In the genomic region with DNA sequence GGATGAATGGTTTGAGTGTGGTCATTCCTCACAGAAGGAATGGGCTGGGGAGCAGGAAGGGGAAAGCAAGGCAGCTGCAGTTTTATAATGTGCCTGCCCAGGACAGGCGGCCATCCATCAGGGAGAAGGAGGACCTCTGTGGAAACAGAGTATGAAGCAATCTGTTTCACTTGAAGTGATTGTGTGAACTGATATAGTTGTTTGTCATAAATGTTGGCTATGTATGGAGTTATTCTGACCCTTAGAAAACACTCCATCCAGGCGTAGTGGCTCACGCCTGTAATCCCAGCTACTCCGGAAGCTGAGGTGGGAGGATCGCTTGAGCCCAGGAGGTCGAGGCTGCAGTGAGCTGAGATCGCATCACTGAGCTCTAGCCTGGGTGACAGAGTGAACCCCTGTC, we compare ENCODE assay signal across 20 cellular contexts. TPM values are rescaled to one million over a fixed set of nuclear protein-coding genes. Genes with fewer than 3 reads are reported as not detected.
A peak's percentile ranks its signal among the peaks of the same experiment; 100 is the strongest.
DNase-seq lines count a peak whose midpoint lies in the region; ATAC-seq, FAIRE-seq and TF ChIP-seq lines count a peak whose summit lies in the region.
"Had no signal": no experiment of that assay in that cellular context is flagged by ENCODE, and none has a peak within 500 bp of the region (broad histone marks: within the 10 kb centered on the region; RNA-seq: fewer than 3 reads in every experiment).

No MANE protein-coding gene starts in this region.

- H3K9me3 ChIP-seq in A549 (no peaks in the 10 kb centered on the region), neural progenitor cell (ENCODE audit: low read depth) (no peaks in the 10 kb centered on the region)
- no peaks in the 10 kb centered on the region for H3K9me3 ChIP-seq in CD4-positive, CD25-positive, alpha-beta regulatory T cell (ENCODE audit: control insufficient read depth in 2 of 2, low read length in 2 of 2)
- H3K9me3 ChIP-seq: HAP-1 had no signal

- no peak for TF ChIP-seq CTCF in A549 (IDR thresholded peaks at IDR 0.05)
- TF ChIP-seq CTCF in choroid plexus epithelial cell (conservative IDR thresholded peaks at IDR 0.05; ENCODE audit: low read depth, low read length): no peak
- TF ChIP-seq CTCF in neural progenitor cell (IDR thresholded peaks at IDR 0.05): no peak

- peak overlapping the region in 2 of 3 donors; percentile 9 to 77 for H3K27ac Mint-ChIP-seq in CD4-positive, CD25-positive, alpha-beta regulatory T cell
- peak overlapping the region; percentile 93 for H3K27ac Mint-ChIP-seq in neural progenitor cell
- H3K27ac Mint-ChIP-seq: CD4-positive, alpha-beta T cell had no signal

- CTCF ChIA-PET in A549 (lab: Yijun Ruan, JAX): interaction anchor here (1.4 to 4.3 kb wide), 14 partner anchors 10 to 409 kb away, joined by 3 to 66 read pairs (median 17); a partner anchor contains a TSS

- no peak for DNase-seq in A549 (ENCODE audit: low read depth in 1 of 2, low spot score in 1 of 2)
- no peak for DNase-seq in CD4-positive, CD25-positive, alpha-beta regulatory T cell
- peak; percentile 22 for DNase-seq in choroid plexus epithelial cell (ENCODE audit: low read depth)
- no peak for DNase-seq in neural progenitor cell (ENCODE audit: low spot score)
- no peak for DNase-seq in NCI-H2029 treated with DMSO at 0.1 percent for 48 hours (lab: John Stamatoyannopoulos, UW)
- DNase-seq in stimulated activated naive CD4-positive, alpha-beta T cell treated with Interleukin-2 at 50 U/mL for 16 hours (lab: John Stamatoyannopoulos, UW): no peak
- no peak for DNase-seq in head of caudate nucleus
- DNase-seq in SHP77 treated with DMSO at 0.1 percent for 48 hours (lab: John Stamatoyannopoulos, UW): no peak
- DNase-seq: CD4-positive, alpha-beta T cell; DMS53; Kasumi-1; NCI-H1105 treated with DMSO at 0.1 percent for 48 hours; NCI-H1930; NCI-H2171; NCI-H446; NCI-H69; NK-92 treated with Interleukin-12 subunit alpha and Interleukin-12 subunit beta, amount 100 ng/mL, for 24 hours; OCI-M1 had no signal

- H3K36me3 Mint-ChIP-seq in CD4-positive, CD25-positive, alpha-beta regulatory T cell: no peaks in the 10 kb centered on the region
- no peaks in the 10 kb centered on the region for H3K36me3 Mint-ChIP-seq in neural progenitor cell

- H3K4me1 ChIP-seq in A549: peaks cover 42% of the 10 kb centered on the region
- H3K4me1 ChIP-seq in CD4-positive, CD25-positive, alpha-beta regulatory T cell (ENCODE audit: control insufficient read depth, insufficient read depth, low read length, poor library complexity, severe bottlenecking): no peaks in the 10 kb centered on the region
- peaks cover 11% of the 10 kb centered on the region for H3K4me1 ChIP-seq in neural progenitor cell
- H3K4me1 ChIP-seq: HAP-1 had no signal

- H3K9ac ChIP-seq in neural progenitor cell: no peak overlapping the region

- no peak for FAIRE-seq in A549 (lab: Jason Lieb, UNC)
- FAIRE-seq: GM19239 had no signal

- no peaks in the 10 kb centered on the region for H4K20me1 ChIP-seq in neural progenitor cell (ENCODE audit: low read depth)

- H3K4me1 Mint-ChIP-seq in CD4-positive, CD25-positive, alpha-beta regulatory T cell: peaks cover 0 to 6% (median 2%) of the 10 kb centered on the region in 4 donors
- peaks cover 23% of the 10 kb centered on the region for H3K4me1 Mint-ChIP-seq in neural progenitor cell

- intact Hi-C loops in head of caudate nucleus (cut with DNase I): loop anchor here (5.0 to 10.0 kb wide), 2 partner anchors 73 to 306 kb away; no protein-coding TSS in a partner anchor

- no peaks in the 10 kb centered on the region for H3F3A ChIP-seq in neural progenitor cell (ENCODE audit: low read depth)

- H3K4me3 ChIP-seq in A549: no peak overlapping the region
- no peak overlapping the region for H3K4me3 ChIP-seq in CD4-positive, CD25-positive, alpha-beta regulatory T cell (ENCODE audit: low read depth, low read length)
- no peak overlapping the region for H3K4me3 ChIP-seq in choroid plexus epithelial cell (ENCODE audit: low read depth, low read length)
- no peak overlapping the region for H3K4me3 ChIP-seq in neural progenitor cell
- H3K4me3 ChIP-seq: HAP-1 had no signal

- H3K4me3 Mint-ChIP-seq in CD4-positive, CD25-positive, alpha-beta regulatory T cell: no peak overlapping the region
- H3K4me3 Mint-ChIP-seq in neural progenitor cell: no peak overlapping the region
- H3K4me3 Mint-ChIP-seq: CD4-positive, alpha-beta T cell had no signal

- no peak for TF ChIP-seq RAD21 in A549 (conservative IDR thresholded peaks at IDR 0.05 in 1 of 2, IDR thresholded peaks at IDR 0.05 in 1 of 2)

- H3K27me3 ChIP-seq in CD4-positive, CD25-positive, alpha-beta regulatory T cell (ENCODE audit: control insufficient read depth, insufficient read depth, low read length): peaks cover 2% of the 10 kb centered on the region
- no peaks in the 10 kb centered on the region for H3K27me3 ChIP-seq in neural progenitor cell

- H3K27ac ChIP-seq in A549 (peak overlapping the region; percentile 2 to 72; a peak in 5 of 6 replicates), neural progenitor cell (no peak overlapping the region)
- no peak overlapping the region for H3K27ac ChIP-seq in CD4-positive, CD25-positive, alpha-beta regulatory T cell (ENCODE audit: insufficient read depth, low read length, poor library complexity, severe bottlenecking)

- TF ChIP-seq EP300 in A549 (IDR thresholded peaks at IDR 0.05): no peak

- TF ChIP-seq POLR2A in A549 (IDR thresholded peaks at IDR 0.05; ENCODE audit: low read length): no peak

- H3K4me2 ChIP-seq in A549 (no peak overlapping the region), neural progenitor cell (no peak overlapping the region)

- H3K9me3 Mint-ChIP-seq in CD4-positive, CD25-positive, alpha-beta regulatory T cell: peaks cover 0 to 3% (median 0%) of the 10 kb centered on the region in 7 donors
- H3K9me3 Mint-ChIP-seq in neural progenitor cell: peaks cover 2% of the 10 kb centered on the region
- H3K9me3 Mint-ChIP-seq: CD4-positive, alpha-beta T cell had no signal

- POLR2A ChIA-PET in A549 (lab: Yijun Ruan, JAX): interaction anchor here (1.2 to 4.3 kb wide), 2 partner anchors 129 to 130 kb away, joined by 5 to 72 read pairs; a partner anchor contains a TSS

- 94% methylated on average over 7 of the region's 7 CpGs for WGBS in A549 (ENCODE audit: missing lambda C conversion rate)

- H2AFZ ChIP-seq in neural progenitor cell (replicated peaks): no peak overlapping the region

- H3K27me3 Mint-ChIP-seq in CD4-positive, CD25-positive, alpha-beta regulatory T cell: peaks cover 23% of the 10 kb centered on the region
- H3K27me3 Mint-ChIP-seq in neural progenitor cell (ENCODE audit: insufficient read depth, low read depth): peaks cover 28% of the 10 kb centered on the region

- no peak for ATAC-seq in A549
- no peak for ATAC-seq in CD4-positive, CD25-positive, alpha-beta regulatory T cell (ENCODE audit: low read depth in 2 of 2)

- no peaks in the 10 kb centered on the region for H3K79me2 ChIP-seq in neural progenitor cell (ENCODE audit: low read depth)

- H3K36me3 ChIP-seq in CD4-positive, CD25-positive, alpha-beta regulatory T cell (ENCODE audit: control insufficient read depth, insufficient read depth, low read length): no peaks in the 10 kb centered on the region
- no peaks in the 10 kb centered on the region for H3K36me3 ChIP-seq in neural progenitor cell
- H3K36me3 ChIP-seq: HAP-1 had no signal

TF ChIP-seq in A549, 52 proteins besides CTCF, POLR2A, EP300 and RAD21:
- TF ChIP-seq CEBPB (IDR thresholded peaks at IDR 0.05): no peak
- TF ChIP-seq, protein P1, sequence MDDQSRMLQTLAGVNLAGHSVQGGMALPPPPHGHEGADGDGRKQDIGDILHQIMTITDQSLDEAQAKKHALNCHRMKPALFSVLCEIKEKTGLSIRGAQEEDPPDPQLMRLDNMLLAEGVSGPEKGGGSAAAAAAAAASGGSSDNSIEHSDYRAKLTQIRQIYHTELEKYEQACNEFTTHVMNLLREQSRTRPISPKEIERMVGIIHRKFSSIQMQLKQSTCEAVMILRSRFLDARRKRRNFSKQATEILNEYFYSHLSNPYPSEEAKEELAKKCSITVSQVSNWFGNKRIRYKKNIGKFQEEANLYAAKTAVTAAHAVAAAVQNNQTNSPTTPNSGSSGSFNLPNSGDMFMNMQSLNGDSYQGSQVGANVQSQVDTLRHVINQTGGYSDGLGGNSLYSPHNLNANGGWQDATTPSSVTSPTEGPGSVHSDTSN (IDR thresholded peaks at IDR 0.05): no peak
TF ChIP-seq in A549: peak in this region for 0.

RNA-seq across cellular contexts. Expression of a gene that starts 46.5 kb away (rescaled TPM):
- polyA plus RNA-seq in A549 (2011; rRNA removed) (83.9 and 90.5 TPM in 2 replicates), A549 (2017; fragmentation: RNase III; extraction: RNeasy Plus Mini Kit Qiagen cat#74134 plus additional on column Dnase treatment) (50.8 to 56.4 TPM (median 55.3 TPM) in 3 replicates)
- polyA plus RNA-seq in A549 (2012; cell fraction: cytosol; rRNA removed): 98.4 and 99.7 TPM in 2 replicates
- 30.7 and 43.2 TPM in 2 replicates for polyA plus RNA-seq in A549 (2012; cell fraction: nucleus; rRNA removed)
- 21.9 and 29.3 TPM in 2 replicates for polyA minus RNA-seq in A549 (2011; rRNA and poly(A)+ RNA removed)
- total RNA-seq in CD4-positive, CD25-positive, alpha-beta regulatory T cell: 17.0 TPM
- 10 to 100 TPM; 37.8 to 82.8 (median 69.4) TPM for polyA plus RNA-seq in CD4-positive, CD25-positive, alpha-beta regulatory T cell
- total RNA-seq in neural progenitor cell (ENCODE audit: low replicate concordance): 6.8 and 8.2 TPM in 2 replicates

Comparison
In these comparisons a context has a peak if more than half of its experiments do, and no peak if none do; other contexts are left out.
1. H3K27ac ChIP-seq: peak in A549 (2 of 2); none in CD4-positive, CD25-positive, alpha-beta regulatory T cell (single experiment) and neural progenitor cell (single experiment).